In the genomic region with DNA sequence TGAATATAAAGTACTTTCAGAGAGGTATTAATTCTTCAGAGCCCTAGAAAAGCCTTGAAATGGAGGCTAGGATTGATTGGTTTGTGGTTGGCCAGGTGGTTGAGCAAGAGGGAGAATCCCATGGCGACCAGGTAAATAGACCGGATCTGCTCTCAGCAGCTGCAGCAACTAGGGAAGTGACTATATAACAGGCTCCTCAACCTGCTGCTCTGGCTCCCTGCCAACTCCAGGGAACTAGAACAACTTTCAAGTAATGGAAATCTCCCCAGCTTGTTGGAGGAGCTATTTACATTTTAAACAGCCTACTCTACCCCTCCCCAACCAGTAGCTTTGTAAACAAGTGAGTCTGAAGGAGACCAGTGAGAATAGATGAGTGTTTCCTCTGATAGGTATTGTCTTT, we compare ENCODE assay signal across 11 cellular contexts.
DNase-seq lines count a peak whose midpoint lies in the region; ATAC-seq and TF ChIP-seq lines count a peak whose summit lies in the region.
"Had no signal": no experiment of that assay in that cellular context is flagged by ENCODE, and none has a peak within 500 bp of the region (broad histone marks: within the 10 kb centered on the region; RNA-seq: fewer than 3 reads in every experiment).

No MANE protein-coding gene starts in this region.

- DNase-seq in AG20443 (ENCODE audit: low spot score) = peak; percentile 3
- peak; percentile 2 for DNase-seq in Jurkat, Clone E6-1 (ENCODE audit: low read depth, low spot score)
- peak; percentile 87 for DNase-seq in NCI-H510A (lab: John Stamatoyannopoulos, UW)
- peak; percentile 50 for DNase-seq in epithelial cell of esophagus (ENCODE audit: low read depth)
- no peak for DNase-seq in amniotic stem cell (lab: John Stamatoyannopoulos, UW)
- DNase-seq in foreskin fibroblast = no peak
- DNase-seq in HPDE6-E6E7 (ENCODE audit: extremely low spot score) = no peak
- DNase-seq: activated CD4-positive, alpha-beta T cell treated with anti-CD3 and anti-CD28 coated beads, Interleukin-2, amount 10 ng/mL, durations not matched to agents 24 days and 14 days; activated naive CD4-positive, alpha-beta T cell treated with Interleukin-2 at 50 U/mL for 16 hours; MV-4-11 had no signal

- TF ChIP-seq CTCF in epithelial cell of esophagus (IDR thresholded peaks at IDR 0.05; ENCODE audit: insufficient read depth, low read depth, low read length, missing control alignments) = no peak
- no peak for TF ChIP-seq CTCF in foreskin fibroblast (IDR thresholded peaks at IDR 0.05; ENCODE audit: low read depth, low read length)

- no peak overlapping the region for H3K4me3 ChIP-seq in Jurkat, Clone E6-1 (ENCODE audit: low read length)
- H3K4me3 ChIP-seq in epithelial cell of esophagus (ENCODE audit: low read length) (no peak overlapping the region), foreskin fibroblast (ENCODE audit: low read depth in 1 of 2, low read length in 2 of 2) (no peak overlapping the region)

- no peak for ATAC-seq in GM18909 (IDR thresholded peaks at IDR 0.05; ENCODE audit: poor library complexity, unreplicated experiment)

Comparison
In these comparisons a context has a peak if more than half of its experiments do, and no peak if none do; other contexts are left out.
1. DNase-seq: peak in AG20443 (single experiment), Jurkat, Clone E6-1 (single experiment), NCI-H510A (single experiment) and epithelial cell of esophagus (single experiment); none in amniotic stem cell (single experiment), foreskin fibroblast (0 of 2) and HPDE6-E6E7 (single experiment).